ENCODE assay signal across 18 cellular contexts in the genomic region with DNA sequence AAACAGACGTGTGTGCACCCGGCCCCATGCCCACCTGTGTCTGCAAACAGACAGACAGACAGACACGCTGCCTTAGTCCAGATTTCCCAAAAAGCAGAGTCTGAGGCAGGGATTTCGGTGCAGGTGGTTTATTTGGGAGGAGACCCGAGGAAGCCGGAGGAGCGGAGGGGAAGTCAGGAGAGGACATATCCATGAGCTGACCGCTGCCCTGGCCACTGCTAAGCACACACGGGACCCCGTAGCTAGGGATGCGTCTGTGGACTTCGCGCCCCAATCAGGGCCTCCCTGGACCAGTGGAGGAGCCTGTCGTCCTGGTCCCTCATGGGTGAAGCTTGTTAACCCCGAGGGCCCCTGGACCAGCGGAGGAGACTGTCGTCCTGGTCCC. TPM values are rescaled to one million over a fixed set of nuclear protein-coding genes. Genes with fewer than 3 reads are reported as not detected.
DNase-seq lines count a peak whose midpoint lies in the region; ATAC-seq and TF ChIP-seq lines count a peak whose summit lies in the region.
"Had no signal": no experiment of that assay in that cellular context is flagged by ENCODE, and none has a peak within 500 bp of the region (broad histone marks: within the 10 kb centered on the region; RNA-seq: fewer than 3 reads in every experiment).

No MANE protein-coding gene starts in this region.

- H3K4me2 ChIP-seq in BLaER1 = peak overlapping the region; percentile 70
- peak overlapping the region in 9 of 11 experiments; percentile 31 to 72 (median 63); a peak in 18 of 22 replicates for H3K4me2 ChIP-seq in BLaER1 treated with 17β-estradiol and CSF1 and Interleukin-3, amounts not matched to agents 10 nM and 100 nM
- no peak overlapping the region for H3K4me2 ChIP-seq in PC-9
- H3K4me2 ChIP-seq: A549, GM23338 had no signal

- H3K9me2 ChIP-seq in PC-9 (ENCODE audit: insufficient read depth) = no peaks in the 10 kb centered on the region

- no TSS peak for BruUV-seq in PC-9 (replicated peaks; lab: Mats Ljungman, UMichigan)

- H3K79me2 ChIP-seq in PC-9 (ENCODE audit: low read depth) = no peaks in the 10 kb centered on the region

- H4K20me1 ChIP-seq in BLaER1 = no peaks in the 10 kb centered on the region
- peaks cover 0 to 11% (median 0%) of the 10 kb centered on the region in 11 experiments; a peak in 1 of 22 replicates for H4K20me1 ChIP-seq in BLaER1 treated with 17β-estradiol and CSF1 and Interleukin-3, amounts not matched to agents 10 nM and 100 nM
- H4K20me1 ChIP-seq in PC-9 (ENCODE audit: insufficient read depth) = peaks cover 11% of the 10 kb centered on the region; the same call in 1 of the 2 replicates

- DNase-seq in RWPE2 (ENCODE audit: low spot score) = peak; percentile 49
- no peak for DNase-seq in naive thymus-derived CD8-positive, alpha-beta T cell
- no peak for DNase-seq in PC-9
- no peak for DNase-seq in midbrain (lab: John Stamatoyannopoulos, UW)
- DNase-seq: Calu3; CD4-positive, CD25-positive, alpha-beta regulatory T cell; DMS79 treated with DMSO at 0.1 percent for 48 hours; EL; H7 had no signal

- H3F3A ChIP-seq in PC-9 (ENCODE audit: insufficient read depth, low read depth) = peaks cover 16% of the 10 kb centered on the region

- H3K9me3 ChIP-seq in BLaER1 (no peaks in the 10 kb centered on the region), RWPE2 (ENCODE audit: severe bottlenecking) (no peaks in the 10 kb centered on the region), PC-9 (ENCODE audit: insufficient read depth, low read depth) (0 out of 2 replicates have a peak, but pooled peaks cover 6% of the 10 kb centered on the region)
- peaks cover 0 to 10% (median 0%) of the 10 kb centered on the region in 11 experiments; a peak in 3 of 22 replicates for H3K9me3 ChIP-seq in BLaER1 treated with 17β-estradiol and CSF1 and Interleukin-3, amounts not matched to agents 10 nM and 100 nM (replicated peaks in 1 of 11)
- H3K9me3 ChIP-seq: A549, BE2C had no signal

- ATAC-seq in RWPE2 (ENCODE audit: low read depth) (no peak), HG03432 (IDR thresholded peaks at IDR 0.05; ENCODE audit: unreplicated experiment) (no peak)
- ATAC-seq in naive thymus-derived CD8-positive, alpha-beta T cell = no peak
- ATAC-seq: A549, GM23338 had no signal

- H3K4me3 Mint-ChIP-seq in naive thymus-derived CD8-positive, alpha-beta T cell = peak overlapping the region in 6 of 10 donors; percentile 35 to 60 (median 52)
- H3K4me3 Mint-ChIP-seq: CD4-positive, CD25-positive, alpha-beta regulatory T cell; GM23338; IgD-negative memory B cell had no signal

- H3K36me3 Mint-ChIP-seq in naive thymus-derived CD8-positive, alpha-beta T cell = no peaks in the 10 kb centered on the region
- H3K36me3 Mint-ChIP-seq: CD4-positive, CD25-positive, alpha-beta regulatory T cell; IgD-negative memory B cell had no signal

- H3K9ac ChIP-seq in BLaER1 = no peak overlapping the region
- H3K9ac ChIP-seq in BLaER1 treated with 17β-estradiol and CSF1 and Interleukin-3, amounts not matched to agents 10 nM and 100 nM = peak overlapping the region in 2 of 11 experiments; percentile 9 to 22; a peak in 1 of 22 replicates

- TF ChIP-seq CTCF in RWPE2 (IDR thresholded peaks at IDR 0.05; ENCODE audit: poor library complexity, severe bottlenecking) = no peak
- no peak for TF ChIP-seq CTCF in PC-9 (conservative IDR thresholded peaks at IDR 0.05)

- no peaks in the 10 kb centered on the region for H3K27me3 Mint-ChIP-seq in naive thymus-derived CD8-positive, alpha-beta T cell
- H3K27me3 Mint-ChIP-seq: CD4-positive, CD25-positive, alpha-beta regulatory T cell had no signal

- H3K27ac Mint-ChIP-seq in naive thymus-derived CD8-positive, alpha-beta T cell = peak overlapping the region in 1 of 10 donors; percentile 67
- H3K27ac Mint-ChIP-seq: CD4-positive, CD25-positive, alpha-beta regulatory T cell; GM23338; IgD-negative memory B cell had no signal

- CTCF ChIA-PET in PC-9 (lab: Charles Lee) = no interaction called here

- H2AFZ ChIP-seq in PC-9 = no peak overlapping the region
- H2AFZ ChIP-seq: GM23338 had no signal

- H3K27me3 ChIP-seq in BLaER1 (peaks cover 19% of the 10 kb centered on the region), RWPE2 (ENCODE audit: insufficient read depth, poor library complexity, severe bottlenecking) (no peaks in the 10 kb centered on the region), PC-9 (ENCODE audit: insufficient read depth, low read depth) (peaks cover 57% of the 10 kb centered on the region)
- peaks cover 10 to 52% (median 25%) of the 10 kb centered on the region in 11 experiments; a peak in 20 of 22 replicates for H3K27me3 ChIP-seq in BLaER1 treated with 17β-estradiol and CSF1 and Interleukin-3, amounts not matched to agents 10 nM and 100 nM

- no peak overlapping the region for H3K27ac ChIP-seq in BLaER1
- H3K27ac ChIP-seq in BLaER1 treated with 17β-estradiol and CSF1 and Interleukin-3, amounts not matched to agents 10 nM and 100 nM = no peak overlapping the region
- H3K27ac ChIP-seq in RWPE2 (ENCODE audit: poor library complexity, severe bottlenecking) = no peak overlapping the region
- H3K27ac ChIP-seq in PC-9 = no peak overlapping the region
- H3K27ac ChIP-seq: A549 had no signal

- POLR2A ChIA-PET in naive thymus-derived CD8-positive, alpha-beta T cell (lab: Charles Lee) = interaction anchor here (1.2 kb wide), 1 partner anchor 25 kb away, joined by 3 read pairs; no protein-coding TSS in a partner anchor
- POLR2A ChIA-PET in PC-9 (lab: Charles Lee; ENCODE audit: unreplicated experiment) = no interaction called here

- H3K4me3 ChIP-seq in BLaER1 = no peak overlapping the region
- H3K4me3 ChIP-seq in BLaER1 treated with 17β-estradiol and CSF1 and Interleukin-3, amounts not matched to agents 10 nM and 100 nM = no peak overlapping the region
- no peak overlapping the region for H3K4me3 ChIP-seq in RWPE2 (ENCODE audit: severe bottlenecking)
- no peak overlapping the region for H3K4me3 ChIP-seq in PC-9
- H3K4me3 ChIP-seq: A549, GM23338 had no signal

- intact Hi-C loops in PC-9 (cut with micrococcal nuclease; ENCODE audit: unreplicated experiment) = no loop called here

- peaks cover 11 to 33% (median 23%) of the 10 kb centered on the region in 4 donors for H3K4me1 Mint-ChIP-seq in naive thymus-derived CD8-positive, alpha-beta T cell
- H3K4me1 Mint-ChIP-seq: GM23338 had no signal

- H3K36me3 ChIP-seq in BLaER1 (no peaks in the 10 kb centered on the region), RWPE2 (ENCODE audit: low read depth) (no peaks in the 10 kb centered on the region), PC-9 (ENCODE audit: low read depth) (no peaks in the 10 kb centered on the region)
- no peaks in the 10 kb centered on the region for H3K36me3 ChIP-seq in BLaER1 treated with 17β-estradiol and CSF1 and Interleukin-3, amounts not matched to agents 10 nM and 100 nM
- H3K36me3 ChIP-seq: BE2C had no signal

- H3K9me3 Mint-ChIP-seq in naive thymus-derived CD8-positive, alpha-beta T cell = peaks cover 0 to 6% (median 0%) of the 10 kb centered on the region in 9 donors

- H3K4me1 ChIP-seq in BLaER1 (peaks cover 61% of the 10 kb centered on the region), RWPE2 (ENCODE audit: insufficient read depth, poor library complexity, severe bottlenecking) (peaks cover 4% of the 10 kb centered on the region), PC-9 (replicated peaks; ENCODE audit: insufficient read depth) (peaks cover 9% of the 10 kb centered on the region; the same call in 1 of the 2 replicates)
- peaks cover 8 to 54% (median 41%) of the 10 kb centered on the region in 10 experiments; a peak in 18 of 20 replicates for H3K4me1 ChIP-seq in BLaER1 treated with 17β-estradiol and CSF1 and Interleukin-3, amounts not matched to agents 10 nM and 100 nM
- H3K4me1 ChIP-seq: BE2C had no signal

RNA-seq across cellular contexts. Expression of a gene that starts 47.6 kb away (rescaled TPM):
- total RNA-seq in naive thymus-derived CD8-positive, alpha-beta T cell = not detected
- polyA plus RNA-seq in naive thymus-derived CD8-positive, alpha-beta T cell = not detected
- not detected in 2 replicates for total RNA-seq in PC-9 (2021)
- total RNA-seq: Calu3; CD4-positive, CD25-positive, alpha-beta regulatory T cell; GM23338; H7; HT-29 had no signal
- polyA plus RNA-seq: A549; AG04450; CD4-positive, CD25-positive, alpha-beta regulatory T cell; GM23338; IgD-negative memory B cell had no signal
